17 cellular contexts compared by ENCODE assay signal in genomic region chr13:110456550-110456949, GRCh38.
"Had no signal": no experiment of that assay in that cellular context is flagged by ENCODE, and none has a peak within 500 bp of the region (broad histone marks: within the 10 kb centered on the region; RNA-seq: fewer than 3 reads in every experiment).

No MANE protein-coding gene starts in this region.

- H3K9me3 Mint-ChIP-seq: activated T-cell treated with anti-CD3 and anti-CD28 coated beads, Interleukin-2, amount 50 U/mL, for 4 hours; activated T-helper 2 cell treated with anti-CD3 and anti-CD28 coated beads, Interferon-gamma antibody, Interleukin-2, Interleukin-4, amounts not matched to agents 10 μg/mL and 5 μg/mL and 100 μg/mL, durations not matched to agents 14 hours and 24 hours and 36 hours; immature natural killer cell; nephron; stimulated activated memory B cell treated with anti-CD40 and anti-IgM and Interleukin-4, amounts not matched to agents 10 μg/mL and 1 μg/mL and 100 μg/mL, for 72 hours had no signal

- FAIRE-seq: frontal cortex, small intestine had no signal

- H3K27ac Mint-ChIP-seq: activated naive CD8-positive, alpha-beta T cell; activated T-helper 2 cell treated with anti-CD3 and anti-CD28 coated beads, Interferon-gamma antibody, Interleukin-2, Interleukin-4, amounts not matched to agents 10 μg/mL and 5 μg/mL and 100 μg/mL, durations not matched to agents 14 hours and 24 hours and 36 hours; immature natural killer cell; stimulated activated memory B cell treated with anti-CD40 and anti-IgM and Interleukin-4, amounts not matched to agents 10 μg/mL and 1 μg/mL and 100 μg/mL, for 72 hours had no signal

- H3K9ac ChIP-seq: parathyroid adenoma had no signal

- H3K27ac ChIP-seq: adrenal gland, ascending aorta, hepatocyte, left ventricle myocardium inferior, parathyroid adenoma, right lobe of liver, vagina had no signal

- H3K4me3 ChIP-seq: adrenal gland, ascending aorta, hepatocyte, left ventricle myocardium inferior, right lobe of liver, stomach, vagina had no signal

- H3K79me2 ChIP-seq: hepatocyte, parathyroid adenoma had no signal

- H2AFZ ChIP-seq: hepatocyte, parathyroid adenoma had no signal

- H3K36me3 ChIP-seq: adrenal gland, right lobe of liver had no signal

- H3K4me1 ChIP-seq: adrenal gland, ascending aorta, parathyroid adenoma had no signal

- H3K27me3 ChIP-seq: adrenal gland, ascending aorta, brain microvascular endothelial cell, hepatocyte, right lobe of liver, stomach, vagina had no signal

- H3K9me3 ChIP-seq: adrenal gland, ascending aorta, left ventricle myocardium inferior, right lobe of liver, stomach, vagina had no signal

- H3K36me3 Mint-ChIP-seq: activated naive CD8-positive, alpha-beta T cell; immature natural killer cell; stimulated activated memory B cell treated with anti-CD40 and anti-IgM and Interleukin-4, amounts not matched to agents 10 μg/mL and 1 μg/mL and 100 μg/mL, for 72 hours had no signal
